ENCODE assay signal across 1 cellular context in the genomic region with DNA sequence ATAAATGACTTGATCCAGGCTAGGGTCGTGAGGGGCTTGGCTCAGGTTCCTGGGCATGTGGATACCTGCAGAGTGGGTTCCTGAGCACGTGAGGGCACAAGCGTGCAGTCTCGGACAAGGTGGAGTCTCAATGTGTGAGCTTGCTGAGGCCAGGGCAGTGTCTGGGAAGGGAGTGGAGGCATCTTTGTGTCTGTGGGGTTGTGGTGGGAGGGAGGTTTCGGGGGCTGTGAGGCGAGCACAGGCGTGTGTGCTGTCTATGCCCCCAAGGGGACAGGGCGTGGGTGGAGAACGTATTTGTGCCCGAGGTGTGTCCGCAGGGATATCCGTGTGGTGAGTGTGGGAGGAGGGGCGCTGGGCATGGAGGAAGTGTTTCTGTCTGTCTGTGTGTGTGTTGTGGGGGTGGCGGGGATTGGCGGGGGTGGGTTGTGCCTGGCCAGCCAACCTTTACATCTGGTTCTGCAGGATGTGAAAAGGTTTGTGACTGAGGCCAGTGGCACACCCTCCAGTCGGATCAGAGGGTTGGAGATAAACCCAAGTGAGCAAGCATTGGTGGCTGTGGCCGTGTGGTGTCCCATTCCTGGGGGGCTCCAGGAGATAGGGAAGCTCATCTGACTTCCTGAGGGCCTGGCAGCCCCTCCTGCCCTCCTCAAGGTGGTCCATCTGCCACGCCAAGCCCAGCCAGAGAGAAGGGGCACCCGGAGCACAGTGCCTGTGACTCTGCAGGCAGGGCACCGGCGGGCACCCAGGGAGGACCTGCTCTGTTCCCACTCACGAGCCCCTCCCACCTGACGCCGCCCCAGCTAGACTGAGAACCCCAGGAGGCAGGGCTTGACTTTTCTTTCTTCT.
TF ChIP-seq lines count a peak whose summit lies in the region.

No MANE protein-coding gene starts in this region.

TF ChIP-seq in GM12878, 131 proteins besides CTCF, POLR2A, EP300 and RAD21 (continued from another document and continues in another):
- TF ChIP-seq, protein P1, sequence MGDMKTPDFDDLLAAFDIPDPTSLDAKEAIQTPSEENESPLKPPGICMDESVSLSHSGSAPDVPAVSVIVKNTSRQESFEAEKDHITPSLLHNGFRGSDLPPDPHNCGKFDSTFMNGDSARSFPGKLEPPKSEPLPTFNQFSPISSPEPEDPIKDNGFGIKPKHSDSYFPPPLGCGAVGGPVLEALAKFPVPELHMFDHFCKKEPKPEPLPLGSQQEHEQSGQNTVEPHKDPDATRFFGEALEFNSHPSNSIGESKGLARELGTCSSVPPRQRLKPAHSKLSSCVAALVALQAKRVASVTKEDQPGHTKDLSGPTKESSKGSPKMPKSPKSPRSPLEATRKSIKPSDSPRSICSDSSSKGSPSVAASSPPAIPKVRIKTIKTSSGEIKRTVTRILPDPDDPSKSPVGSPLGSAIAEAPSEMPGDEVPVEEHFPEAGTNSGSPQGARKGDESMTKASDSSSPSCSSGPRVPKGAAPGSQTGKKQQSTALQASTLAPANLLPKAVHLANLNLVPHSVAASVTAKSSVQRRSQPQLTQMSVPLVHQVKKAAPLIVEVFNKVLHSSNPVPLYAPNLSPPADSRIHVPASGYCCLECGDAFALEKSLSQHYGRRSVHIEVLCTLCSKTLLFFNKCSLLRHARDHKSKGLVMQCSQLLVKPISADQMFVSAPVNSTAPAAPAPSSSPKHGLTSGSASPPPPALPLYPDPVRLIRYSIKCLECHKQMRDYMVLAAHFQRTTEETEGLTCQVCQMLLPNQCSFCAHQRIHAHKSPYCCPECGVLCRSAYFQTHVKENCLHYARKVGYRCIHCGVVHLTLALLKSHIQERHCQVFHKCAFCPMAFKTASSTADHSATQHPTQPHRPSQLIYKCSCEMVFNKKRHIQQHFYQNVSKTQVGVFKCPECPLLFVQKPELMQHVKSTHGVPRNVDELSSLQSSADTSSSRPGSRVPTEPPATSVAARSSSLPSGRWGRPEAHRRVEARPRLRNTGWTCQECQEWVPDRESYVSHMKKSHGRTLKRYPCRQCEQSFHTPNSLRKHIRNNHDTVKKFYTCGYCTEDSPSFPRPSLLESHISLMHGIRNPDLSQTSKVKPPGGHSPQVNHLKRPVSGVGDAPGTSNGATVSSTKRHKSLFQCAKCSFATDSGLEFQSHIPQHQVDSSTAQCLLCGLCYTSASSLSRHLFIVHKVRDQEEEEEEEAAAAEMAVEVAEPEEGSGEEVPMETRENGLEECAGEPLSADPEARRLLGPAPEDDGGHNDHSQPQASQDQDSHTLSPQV (IDR thresholded peaks at IDR 0.05): no peak
- TF ChIP-seq TAF1 (IDR thresholded peaks at IDR 0.05; ENCODE audit: borderline replicate concordance, low read depth, low read length): no peak
- TF ChIP-seq ZNF622 (IDR thresholded peaks at IDR 0.05): no peak
- peak; percentile 62 for TF ChIP-seq GATAD2B (conservative IDR thresholded peaks at IDR 0.05; ENCODE audit: low read depth)
- TF ChIP-seq MAX (IDR thresholded peaks at IDR 0.05; ENCODE audit: low read depth, low read length): peak; percentile 68
- TF ChIP-seq POLR2AphosphoS5 (IDR thresholded peaks at IDR 0.05; ENCODE audit: low read length): no peak
- no peak for TF ChIP-seq PAX8 (IDR thresholded peaks at IDR 0.05)
- no peak for TF ChIP-seq ZSCAN29 (IDR thresholded peaks at IDR 0.05)
- TF ChIP-seq ATF7 (IDR thresholded peaks at IDR 0.05; ENCODE audit: low read depth): peak; percentile 79
- TF ChIP-seq EED (IDR thresholded peaks at IDR 0.05; ENCODE audit: low read depth): peak; percentile 67
- TF ChIP-seq PML (IDR thresholded peaks at IDR 0.05; ENCODE audit: low read length): no peak
- TF ChIP-seq, protein P2, sequence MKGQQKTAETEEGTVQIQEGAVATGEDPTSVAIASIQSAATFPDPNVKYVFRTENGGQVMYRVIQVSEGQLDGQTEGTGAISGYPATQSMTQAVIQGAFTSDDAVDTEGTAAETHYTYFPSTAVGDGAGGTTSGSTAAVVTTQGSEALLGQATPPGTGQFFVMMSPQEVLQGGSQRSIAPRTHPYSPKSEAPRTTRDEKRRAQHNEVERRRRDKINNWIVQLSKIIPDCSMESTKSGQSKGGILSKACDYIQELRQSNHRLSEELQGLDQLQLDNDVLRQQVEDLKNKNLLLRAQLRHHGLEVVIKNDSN (IDR thresholded peaks at IDR 0.05; ENCODE audit: borderline replicate concordance, extremely low read length, insufficient read depth, low read depth, low read length): peak; percentile 32
- TF ChIP-seq, protein P3, sequence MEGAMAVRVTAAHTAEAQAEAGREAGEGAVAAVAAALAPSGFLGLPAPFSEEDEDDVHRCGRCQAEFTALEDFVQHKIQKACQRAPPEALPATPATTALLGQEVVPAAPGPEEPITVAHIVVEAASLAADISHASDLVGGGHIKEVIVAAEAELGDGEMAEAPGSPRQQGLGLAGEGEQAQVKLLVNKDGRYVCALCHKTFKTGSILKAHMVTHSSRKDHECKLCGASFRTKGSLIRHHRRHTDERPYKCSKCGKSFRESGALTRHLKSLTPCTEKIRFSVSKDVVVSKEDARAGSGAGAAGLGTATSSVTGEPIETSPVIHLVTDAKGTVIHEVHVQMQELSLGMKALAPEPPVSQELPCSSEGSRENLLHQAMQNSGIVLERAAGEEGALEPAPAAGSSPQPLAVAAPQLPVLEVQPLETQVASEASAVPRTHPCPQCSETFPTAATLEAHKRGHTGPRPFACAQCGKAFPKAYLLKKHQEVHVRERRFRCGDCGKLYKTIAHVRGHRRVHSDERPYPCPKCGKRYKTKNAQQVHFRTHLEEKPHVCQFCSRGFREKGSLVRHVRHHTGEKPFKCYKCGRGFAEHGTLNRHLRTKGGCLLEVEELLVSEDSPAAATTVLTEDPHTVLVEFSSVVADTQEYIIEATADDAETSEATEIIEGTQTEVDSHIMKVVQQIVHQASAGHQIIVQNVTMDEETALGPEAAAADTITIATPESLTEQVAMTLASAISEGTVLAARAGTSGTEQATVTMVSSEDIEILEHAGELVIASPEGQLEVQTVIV (IDR thresholded peaks at IDR 0.05; ENCODE audit: borderline replicate concordance, partially characterized antibody): no peak
- TF ChIP-seq CREB1 (IDR thresholded peaks at IDR 0.05; ENCODE audit: low read depth): peak; percentile 9; the same call in 1 of the 2 replicates
- no peak for TF ChIP-seq CHD1 (IDR thresholded peaks at IDR 0.05; ENCODE audit: low read depth, low read length)
- no peak for TF ChIP-seq MXI1 (IDR thresholded peaks at IDR 0.05; ENCODE audit: low read depth, low read length)
- no peak for TF ChIP-seq EZH2 (IDR thresholded peaks at IDR 0.05; ENCODE audit: borderline replicate concordance, control insufficient read depth, low read depth, low read length)
- no peak; the same call in 1 of the 2 replicates for TF ChIP-seq CREM (IDR thresholded peaks at IDR 0.05; ENCODE audit: low read depth)
- TF ChIP-seq ZZZ3 (IDR thresholded peaks at IDR 0.05; ENCODE audit: control insufficient read depth, insufficient read length, low read depth): no peak
- peak; percentile 86 to 92 for TF ChIP-seq IKZF2 (IDR thresholded peaks at IDR 0.05)
- TF ChIP-seq NFYA (IDR thresholded peaks at IDR 0.05; ENCODE audit: borderline replicate concordance, low read depth, low read length): no peak
- no peak for TF ChIP-seq NFIC (IDR thresholded peaks at IDR 0.05; ENCODE audit: low read depth, low read length)
- TF ChIP-seq SUPT20H (IDR thresholded peaks at IDR 0.05; ENCODE audit: borderline replicate concordance, control insufficient read depth, low read depth, low read length): no peak
- no peak for TF ChIP-seq SREBF2 (IDR thresholded peaks at IDR 0.05; ENCODE audit: low read length)
- no peak for TF ChIP-seq YBX1 (IDR thresholded peaks at IDR 0.05)
- TF ChIP-seq CBX5 (IDR thresholded peaks at IDR 0.05; ENCODE audit: low read depth): no peak
- peak in 1 of 2 experiments; percentile 83; a peak in 2 of 3 replicates for TF ChIP-seq EGR1 (IDR thresholded peaks at IDR 0.05; ENCODE audit: borderline replicate concordance in 1 of 2, low read depth in 2 of 2, low read length in 2 of 2)
- TF ChIP-seq NR2F1 (conservative IDR thresholded peaks at IDR 0.05): no peak; the same call in 1 of the 2 replicates
- TF ChIP-seq TCF12 (IDR thresholded peaks at IDR 0.05; ENCODE audit: low read depth, low read length): no peak
- no peak for TF ChIP-seq RAD51 (IDR thresholded peaks at IDR 0.05)
- no peak for TF ChIP-seq YY1 (IDR thresholded peaks at IDR 0.05; ENCODE audit: low read depth, low read length)
- TF ChIP-seq BCL3 (IDR thresholded peaks at IDR 0.05; ENCODE audit: borderline replicate concordance, insufficient read depth, low read depth, low read length, poor library complexity, severe bottlenecking): no peak
- no peak for TF ChIP-seq SMAD1 (IDR thresholded peaks at IDR 0.05; ENCODE audit: low read depth, partially characterized antibody)
- no peak for TF ChIP-seq NKRF (conservative IDR thresholded peaks at IDR 0.05)
- TF ChIP-seq BMI1 (IDR thresholded peaks at IDR 0.05; ENCODE audit: borderline replicate concordance): no peak
- TF ChIP-seq RB1 (IDR thresholded peaks at IDR 0.05; ENCODE audit: borderline replicate concordance): peak; percentile 80; the same call in 1 of the 2 replicates
- TF ChIP-seq GABPA (IDR thresholded peaks at IDR 0.05; ENCODE audit: low read depth): no peak
- no peak for TF ChIP-seq ZNF207 (IDR thresholded peaks at IDR 0.05; ENCODE audit: borderline replicate concordance)
- TF ChIP-seq TCF3 (IDR thresholded peaks at IDR 0.05; ENCODE audit: borderline replicate concordance, insufficient read depth, low read depth, low read length): 0 out of 2 replicates have a peak, but pooled peaks have one; percentile 17
- TF ChIP-seq BRCA1 (IDR thresholded peaks at IDR 0.05; ENCODE audit: low read depth, low read length): no peak
- TF ChIP-seq, protein P4, sequence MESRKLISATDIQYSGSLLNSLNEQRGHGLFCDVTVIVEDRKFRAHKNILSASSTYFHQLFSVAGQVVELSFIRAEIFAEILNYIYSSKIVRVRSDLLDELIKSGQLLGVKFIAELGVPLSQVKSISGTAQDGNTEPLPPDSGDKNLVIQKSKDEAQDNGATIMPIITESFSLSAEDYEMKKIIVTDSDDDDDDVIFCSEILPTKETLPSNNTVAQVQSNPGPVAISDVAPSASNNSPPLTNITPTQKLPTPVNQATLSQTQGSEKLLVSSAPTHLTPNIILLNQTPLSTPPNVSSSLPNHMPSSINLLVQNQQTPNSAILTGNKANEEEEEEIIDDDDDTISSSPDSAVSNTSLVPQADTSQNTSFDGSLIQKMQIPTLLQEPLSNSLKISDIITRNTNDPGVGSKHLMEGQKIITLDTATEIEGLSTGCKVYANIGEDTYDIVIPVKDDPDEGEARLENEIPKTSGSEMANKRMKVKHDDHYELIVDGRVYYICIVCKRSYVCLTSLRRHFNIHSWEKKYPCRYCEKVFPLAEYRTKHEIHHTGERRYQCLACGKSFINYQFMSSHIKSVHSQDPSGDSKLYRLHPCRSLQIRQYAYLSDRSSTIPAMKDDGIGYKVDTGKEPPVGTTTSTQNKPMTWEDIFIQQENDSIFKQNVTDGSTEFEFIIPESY (IDR thresholded peaks at IDR 0.05): no peak
- TF ChIP-seq HDAC6 (IDR thresholded peaks at IDR 0.05; ENCODE audit: unreplicated experiment): no peak
- TF ChIP-seq FOXK2 (IDR thresholded peaks at IDR 0.05): no peak
- TF ChIP-seq TARDBP (IDR thresholded peaks at IDR 0.05; ENCODE audit: borderline replicate concordance): no peak
- TF ChIP-seq TBL1XR1 (IDR thresholded peaks at IDR 0.05; ENCODE audit: low read depth, low read length): peak; percentile 67
- TF ChIP-seq, protein P5, sequence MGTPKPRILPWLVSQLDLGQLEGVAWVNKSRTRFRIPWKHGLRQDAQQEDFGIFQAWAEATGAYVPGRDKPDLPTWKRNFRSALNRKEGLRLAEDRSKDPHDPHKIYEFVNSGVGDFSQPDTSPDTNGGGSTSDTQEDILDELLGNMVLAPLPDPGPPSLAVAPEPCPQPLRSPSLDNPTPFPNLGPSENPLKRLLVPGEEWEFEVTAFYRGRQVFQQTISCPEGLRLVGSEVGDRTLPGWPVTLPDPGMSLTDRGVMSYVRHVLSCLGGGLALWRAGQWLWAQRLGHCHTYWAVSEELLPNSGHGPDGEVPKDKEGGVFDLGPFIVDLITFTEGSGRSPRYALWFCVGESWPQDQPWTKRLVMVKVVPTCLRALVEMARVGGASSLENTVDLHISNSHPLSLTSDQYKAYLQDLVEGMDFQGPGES (IDR thresholded peaks at IDR 0.05): no peak
- TF ChIP-seq KAT2A (conservative IDR thresholded peaks at IDR 0.05; ENCODE audit: control insufficient read depth, low read depth, low read length): no peak
- peak; percentile 77 to 89 for TF ChIP-seq BHLHE40 (IDR thresholded peaks at IDR 0.05; ENCODE audit: borderline replicate concordance in 1 of 2, low read depth in 2 of 2, low read length in 1 of 2)
- no peak for TF ChIP-seq ATF2 (IDR thresholded peaks at IDR 0.05; ENCODE audit: low read length)
- no peak for TF ChIP-seq MYB (IDR thresholded peaks at IDR 0.05; ENCODE audit: borderline replicate concordance, low read depth, low read length)
